Comparison of ENCODE assay signal across 1 cellular context in the genomic region with DNA sequence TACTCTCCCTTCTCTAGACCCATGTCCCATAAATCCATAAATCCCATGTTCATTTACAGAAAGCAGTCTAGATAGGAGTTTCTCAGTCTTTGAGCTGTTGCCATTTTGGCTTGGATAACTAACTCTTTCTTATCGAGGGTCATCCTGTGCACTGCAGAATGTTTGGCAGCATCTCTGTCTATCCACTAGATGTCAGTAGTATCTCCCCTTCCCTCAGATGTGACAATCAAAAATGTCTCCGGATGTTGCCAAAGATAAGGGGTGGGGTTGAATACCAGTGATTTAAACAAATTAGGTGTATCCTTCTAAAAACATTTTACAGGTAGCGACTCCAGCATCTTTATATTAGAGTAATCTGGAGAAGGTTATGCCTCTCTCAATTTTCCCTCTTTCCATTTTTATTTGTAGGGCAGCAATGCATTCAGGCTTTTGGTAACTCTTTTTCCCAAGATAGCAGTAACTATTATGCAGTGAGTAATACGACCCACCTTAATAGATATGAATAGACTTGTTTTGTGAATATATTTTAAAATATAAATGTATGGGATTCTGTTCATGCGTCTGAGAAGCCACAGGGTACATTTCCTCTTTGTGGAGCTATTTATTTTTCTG.
TF ChIP-seq lines count a peak whose summit lies in the region.

No MANE protein-coding gene starts in this region.

TF ChIP-seq in GM23338, 12 proteins besides CTCF, POLR2A, EP300 and RAD21 (continued from another document):
- TF ChIP-seq, protein P1, sequence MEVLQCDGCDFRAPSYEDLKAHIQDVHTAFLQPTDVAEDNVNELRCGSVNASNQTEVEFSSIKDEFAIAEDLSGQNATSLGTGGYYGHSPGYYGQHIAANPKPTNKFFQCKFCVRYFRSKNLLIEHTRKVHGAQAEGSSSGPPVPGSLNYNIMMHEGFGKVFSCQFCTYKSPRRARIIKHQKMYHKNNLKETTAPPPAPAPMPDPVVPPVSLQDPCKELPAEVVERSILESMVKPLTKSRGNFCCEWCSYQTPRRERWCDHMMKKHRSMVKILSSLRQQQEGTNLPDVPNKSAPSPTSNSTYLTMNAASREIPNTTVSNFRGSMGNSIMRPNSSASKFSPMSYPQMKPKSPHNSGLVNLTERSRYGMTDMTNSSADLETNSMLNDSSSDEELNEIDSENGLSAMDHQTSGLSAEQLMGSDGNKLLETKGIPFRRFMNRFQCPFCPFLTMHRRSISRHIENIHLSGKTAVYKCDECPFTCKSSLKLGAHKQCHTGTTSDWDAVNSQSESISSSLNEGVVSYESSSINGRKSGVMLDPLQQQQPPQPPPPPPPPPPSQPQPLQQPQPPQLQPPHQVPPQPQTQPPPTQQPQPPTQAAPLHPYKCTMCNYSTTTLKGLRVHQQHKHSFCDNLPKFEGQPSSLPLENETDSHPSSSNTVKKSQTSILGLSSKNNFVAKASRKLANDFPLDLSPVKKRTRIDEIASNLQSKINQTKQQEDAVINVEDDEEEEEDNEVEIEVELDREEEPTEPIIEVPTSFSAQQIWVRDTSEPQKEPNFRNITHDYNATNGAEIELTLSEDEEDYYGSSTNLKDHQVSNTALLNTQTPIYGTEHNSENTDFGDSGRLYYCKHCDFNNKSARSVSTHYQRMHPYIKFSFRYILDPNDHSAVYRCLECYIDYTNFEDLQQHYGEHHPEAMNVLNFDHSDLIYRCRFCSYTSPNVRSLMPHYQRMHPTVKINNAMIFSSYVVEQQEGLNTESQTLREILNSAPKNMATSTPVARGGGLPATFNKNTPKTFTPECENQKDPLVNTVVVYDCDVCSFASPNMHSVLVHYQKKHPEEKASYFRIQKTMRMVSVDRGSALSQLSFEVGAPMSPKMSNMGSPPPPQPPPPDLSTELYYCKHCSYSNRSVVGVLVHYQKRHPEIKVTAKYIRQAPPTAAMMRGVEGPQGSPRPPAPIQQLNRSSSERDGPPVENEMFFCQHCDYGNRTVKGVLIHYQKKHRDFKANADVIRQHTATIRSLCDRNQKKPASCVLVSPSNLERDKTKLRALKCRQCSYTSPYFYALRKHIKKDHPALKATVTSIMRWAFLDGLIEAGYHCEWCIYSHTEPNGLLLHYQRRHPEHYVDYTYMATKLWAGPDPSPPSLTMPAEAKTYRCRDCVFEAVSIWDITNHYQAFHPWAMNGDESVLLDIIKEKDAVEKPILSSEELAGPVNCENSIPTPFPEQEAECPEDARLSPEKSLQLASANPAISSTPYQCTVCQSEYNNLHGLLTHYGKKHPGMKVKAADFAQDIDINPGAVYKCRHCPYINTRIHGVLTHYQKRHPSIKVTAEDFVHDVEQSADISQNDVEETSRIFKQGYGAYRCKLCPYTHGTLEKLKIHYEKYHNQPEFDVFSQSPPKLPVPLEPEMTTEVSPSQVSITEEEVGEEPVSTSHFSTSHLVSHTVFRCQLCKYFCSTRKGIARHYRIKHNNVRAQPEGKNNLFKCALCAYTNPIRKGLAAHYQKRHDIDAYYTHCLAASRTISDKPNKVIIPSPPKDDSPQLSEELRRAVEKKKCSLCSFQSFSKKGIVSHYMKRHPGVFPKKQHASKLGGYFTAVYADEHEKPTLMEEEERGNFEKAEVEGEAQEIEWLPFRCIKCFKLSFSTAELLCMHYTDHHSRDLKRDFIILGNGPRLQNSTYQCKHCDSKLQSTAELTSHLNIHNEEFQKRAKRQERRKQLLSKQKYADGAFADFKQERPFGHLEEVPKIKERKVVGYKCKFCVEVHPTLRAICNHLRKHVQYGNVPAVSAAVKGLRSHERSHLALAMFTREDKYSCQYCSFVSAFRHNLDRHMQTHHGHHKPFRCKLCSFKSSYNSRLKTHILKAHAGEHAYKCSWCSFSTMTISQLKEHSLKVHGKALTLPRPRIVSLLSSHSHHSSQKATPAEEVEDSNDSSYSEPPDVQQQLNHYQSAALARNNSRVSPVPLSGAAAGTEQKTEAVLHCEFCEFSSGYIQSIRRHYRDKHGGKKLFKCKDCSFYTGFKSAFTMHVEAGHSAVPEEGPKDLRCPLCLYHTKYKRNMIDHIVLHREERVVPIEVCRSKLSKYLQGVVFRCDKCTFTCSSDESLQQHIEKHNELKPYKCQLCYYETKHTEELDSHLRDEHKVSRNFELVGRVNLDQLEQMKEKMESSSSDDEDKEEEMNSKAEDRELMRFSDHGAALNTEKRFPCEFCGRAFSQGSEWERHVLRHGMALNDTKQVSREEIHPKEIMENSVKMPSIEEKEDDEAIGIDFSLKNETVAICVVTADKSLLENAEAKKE (CRISPR knock-in tag; IDR thresholded peaks at IDR 0.05), result no peak
- TF ChIP-seq EZH2phosphoT487 (IDR thresholded peaks at IDR 0.05; ENCODE audit: unreplicated experiment) (no peak), NANOG (IDR thresholded peaks at IDR 0.05; ENCODE audit: borderline replicate concordance) (no peak), CREB1 (CRISPR knock-in tag; IDR thresholded peaks at IDR 0.05; ENCODE audit: low read depth) (no peak)
- TF ChIP-seq, protein P2, sequence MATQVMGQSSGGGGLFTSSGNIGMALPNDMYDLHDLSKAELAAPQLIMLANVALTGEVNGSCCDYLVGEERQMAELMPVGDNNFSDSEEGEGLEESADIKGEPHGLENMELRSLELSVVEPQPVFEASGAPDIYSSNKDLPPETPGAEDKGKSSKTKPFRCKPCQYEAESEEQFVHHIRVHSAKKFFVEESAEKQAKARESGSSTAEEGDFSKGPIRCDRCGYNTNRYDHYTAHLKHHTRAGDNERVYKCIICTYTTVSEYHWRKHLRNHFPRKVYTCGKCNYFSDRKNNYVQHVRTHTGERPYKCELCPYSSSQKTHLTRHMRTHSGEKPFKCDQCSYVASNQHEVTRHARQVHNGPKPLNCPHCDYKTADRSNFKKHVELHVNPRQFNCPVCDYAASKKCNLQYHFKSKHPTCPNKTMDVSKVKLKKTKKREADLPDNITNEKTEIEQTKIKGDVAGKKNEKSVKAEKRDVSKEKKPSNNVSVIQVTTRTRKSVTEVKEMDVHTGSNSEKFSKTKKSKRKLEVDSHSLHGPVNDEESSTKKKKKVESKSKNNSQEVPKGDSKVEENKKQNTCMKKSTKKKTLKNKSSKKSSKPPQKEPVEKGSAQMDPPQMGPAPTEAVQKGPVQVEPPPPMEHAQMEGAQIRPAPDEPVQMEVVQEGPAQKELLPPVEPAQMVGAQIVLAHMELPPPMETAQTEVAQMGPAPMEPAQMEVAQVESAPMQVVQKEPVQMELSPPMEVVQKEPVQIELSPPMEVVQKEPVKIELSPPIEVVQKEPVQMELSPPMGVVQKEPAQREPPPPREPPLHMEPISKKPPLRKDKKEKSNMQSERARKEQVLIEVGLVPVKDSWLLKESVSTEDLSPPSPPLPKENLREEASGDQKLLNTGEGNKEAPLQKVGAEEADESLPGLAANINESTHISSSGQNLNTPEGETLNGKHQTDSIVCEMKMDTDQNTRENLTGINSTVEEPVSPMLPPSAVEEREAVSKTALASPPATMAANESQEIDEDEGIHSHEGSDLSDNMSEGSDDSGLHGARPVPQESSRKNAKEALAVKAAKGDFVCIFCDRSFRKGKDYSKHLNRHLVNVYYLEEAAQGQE (IDR thresholded peaks at IDR 0.05; ENCODE audit: unreplicated experiment), result no peak
TF ChIP-seq in GM23338: peak in this region for 0.
